Comparison of ENCODE assay signal across 33 cellular contexts in genomic region chr11:69513663-69514062, GRCh38. TPM values are rescaled to one million over a fixed set of nuclear protein-coding genes. Genes with fewer than 3 reads are reported as not detected.
"Had no signal": no experiment of that assay in that cellular context is flagged by ENCODE, and none has a peak within 500 bp of the region (broad histone marks: within the 10 kb centered on the region; RNA-seq: fewer than 3 reads in every experiment).

No MANE protein-coding gene starts in this region.

- DNase-seq: activated CD4-positive, alpha-beta T cell treated with anti-CD3 and anti-CD28 coated beads for 4 hours; activated CD4-positive, alpha-beta T cell treated with anti-CD3 and anti-CD28 coated beads, Interleukin-2, amount 50 U/mL, for 4 hours; activated naive CD4-positive, alpha-beta T cell; activated T-cell treated with anti-CD3 and anti-CD28 coated beads for 4 hours; activated T-cell treated with anti-CD3 and anti-CD28 coated beads, Interleukin-2, amount 50 U/mL, for 72 hours; anterior cingulate cortex; cerebellar nuclear complex; cortex of kidney; foreskin fibroblast; head of caudate nucleus; hypothalamus; kidney glomerular epithelial cell; left ventricle myocardium inferior; mammary epithelial cell; naive B cell; stimulated activated CD4-positive, alpha-beta T cell treated with anti-CD3 and anti-CD28 coated beads, Interleukin-4, amount 100 ng/mL, for 4 hours; stimulated activated CD8-positive, alpha-beta memory T cell treated with anti-CD3 and anti-CD28 coated beads, Interleukin-4, amount 100 ng/mL, for 48 hours; stomach; thyroid gland had no signal

- H3K27me3 ChIP-seq: right lobe of liver, thyroid gland, upper lobe of left lung, vagina had no signal

- H3K9me3 ChIP-seq: right lobe of liver, thyroid gland, upper lobe of left lung, vagina had no signal

- H3K4me1 ChIP-seq: right lobe of liver, stomach, vagina had no signal

- ATAC-seq: activated naive CD4-positive, alpha-beta T cell treated with anti-CD3 and anti-CD28 coated beads, Interleukin-2, amount 50 U/mL, for 72 hours; activated T-cell treated with anti-CD3 and anti-CD28 coated beads, Interleukin-2, amount 50 U/mL, for 72 hours; esophagus mucosa; stimulated activated memory B cell treated with anti-CD40 and anti-IgM and Interleukin-4, amounts not matched to agents 10 μg/mL and 1 μg/mL and 100 μg/mL, for 72 hours had no signal

- H3K4me1 Mint-ChIP-seq: mesothelial cell of epicardium had no signal

- H3K4me3 Mint-ChIP-seq: activated T-cell treated with anti-CD3 and anti-CD28 coated beads, Interleukin-2, amount 50 U/mL, for 72 hours; mesothelial cell of epicardium; naive B cell; stimulated activated memory B cell treated with anti-CD40 and anti-IgM and Interleukin-4, amounts not matched to agents 10 μg/mL and 1 μg/mL and 100 μg/mL, for 72 hours had no signal

- H3K36me3 ChIP-seq: left ventricle myocardium inferior, right lobe of liver, stomach, thyroid gland, upper lobe of left lung, vagina had no signal

- H3K36me3 Mint-ChIP-seq: mesothelial cell of epicardium had no signal

- H3K4me3 ChIP-seq: left ventricle myocardium inferior, right lobe of liver, skin epidermis, stomach, thyroid gland, upper lobe of left lung, vagina had no signal

- H3K27ac Mint-ChIP-seq: activated naive CD4-positive, alpha-beta T cell treated with anti-CD3 and anti-CD28 coated beads, Interleukin-2, amount 50 U/mL, for 72 hours; activated T-cell treated with anti-CD3 and anti-CD28 coated beads, Interleukin-2, amount 50 U/mL, for 72 hours; mesothelial cell of epicardium; stimulated activated memory B cell treated with anti-CD40 and anti-IgM and Interleukin-4, amounts not matched to agents 10 μg/mL and 1 μg/mL and 100 μg/mL, for 72 hours had no signal

- FAIRE-seq: bronchial epithelial cell had no signal

- H3K27ac ChIP-seq: left ventricle myocardium inferior, right lobe of liver, skin epidermis, stomach, thyroid gland, upper lobe of left lung, vagina, VCaP had no signal

RNA-seq across cellular contexts. Expression of gene LINC01488, which starts 32.2 kb away (rescaled TPM):
- total RNA-seq: activated naive CD4-positive, alpha-beta T cell treated with anti-CD3 and anti-CD28 coated beads, Interleukin-2, amount 50 U/mL, for 72 hours; activated T-cell treated with anti-CD3 and anti-CD28 coated beads, Interleukin-2, amount 50 U/mL, for 72 hours; bronchial epithelial cell; esophagus mucosa; mammary epithelial cell; mesothelial cell of epicardium; omental fat pad; renal cortical epithelial cell; stomach; T-helper 1 cell treated with Interleukin-12 subunit alpha and Interleukin-12 subunit beta and Interleukin-4 antibody, amounts not matched to agents 30 ng/mL and 1 ng/mL, for 36 hours; thyroid gland; upper lobe of left lung; vagina had no signal
- polyA plus RNA-seq: mammary epithelial cell, neural cell, stomach had no signal
